ENCODE assay signal across 17 cellular contexts in the genomic region with DNA sequence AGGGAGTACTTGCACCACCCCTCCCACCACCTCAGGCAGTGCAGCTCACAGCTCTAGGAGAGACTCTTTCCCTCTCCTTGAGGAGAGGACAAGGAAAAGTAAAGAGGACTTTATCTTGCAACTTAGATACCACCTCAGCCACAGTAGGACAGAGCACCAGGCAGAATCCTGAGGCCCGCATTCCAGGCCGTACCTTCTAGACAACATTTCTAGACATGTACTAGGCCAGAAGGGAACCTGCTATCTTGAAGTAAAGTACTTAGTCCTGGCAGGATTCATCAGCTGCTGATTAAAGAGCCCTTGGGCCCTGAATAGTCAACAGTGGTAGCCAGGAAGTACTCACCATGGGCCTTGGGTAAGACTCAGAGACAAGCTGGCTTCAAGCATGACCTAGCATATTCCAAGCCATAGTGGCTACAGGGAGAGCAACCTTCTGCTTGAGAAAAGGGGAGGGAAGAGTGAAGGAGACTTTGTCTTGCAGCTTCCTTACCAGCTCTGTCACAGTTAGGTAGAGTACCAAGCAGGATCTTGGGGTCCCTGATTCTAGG.
DNase-seq lines count a peak whose midpoint lies in the region; ATAC-seq, FAIRE-seq and TF ChIP-seq lines count a peak whose summit lies in the region.
"Had no signal": no experiment of that assay in that cellular context is flagged by ENCODE, and none has a peak within 500 bp of the region (broad histone marks: within the 10 kb centered on the region; RNA-seq: fewer than 3 reads in every experiment).

No MANE protein-coding gene starts in this region.

- no peak for TF ChIP-seq CTCF in H1 (IDR thresholded peaks at IDR 0.05; ENCODE audit: control extremely low read depth in 1 of 3, insufficient read depth in 1 of 3, low read depth in 1 of 3, low read length in 3 of 3)
- no peak for TF ChIP-seq CTCF in lung (IDR thresholded peaks at IDR 0.05; ENCODE audit: control extremely low read depth, extremely low read depth)
- TF ChIP-seq CTCF in upper lobe of right lung (IDR thresholded peaks at IDR 0.05) = no peak

- TF ChIP-seq POLR2A in H1 (IDR thresholded peaks at IDR 0.05; ENCODE audit: control extremely low read depth in 1 of 2, low read depth in 2 of 2, low read length in 2 of 2) = no peak

- H3K36me3 Mint-ChIP-seq in effector memory CD8-positive, alpha-beta T cell (ENCODE audit: insufficient read depth) = no peaks in the 10 kb centered on the region
- H3K36me3 Mint-ChIP-seq: CD4-positive, alpha-beta memory T cell had no signal

- 0 out of 2 replicates have a peak overlapping the region, but pooled peaks have one; percentile 15 for H2AK5ac ChIP-seq in H1 (ENCODE audit: low read depth, low read length)

- H4K20me1 ChIP-seq in H1 (replicated peaks in 1 of 2; ENCODE audit: control insufficient read depth in 1 of 2, insufficient read depth in 2 of 2, low read length in 2 of 2) = no peaks in the 10 kb centered on the region

- ATAC-seq in lung (ENCODE audit: insufficient read depth, low FRiP score) = peak; percentile 9
- ATAC-seq in upper lobe of right lung = peak; percentile 85
- no peak for ATAC-seq in effector memory CD8-positive, alpha-beta T cell (replicated peaks)
- ATAC-seq: A549 had no signal

- no peak overlapping the region for H2BK120ac ChIP-seq in H1 (replicated peaks; ENCODE audit: low read depth, low read length)

- H3K79me2 ChIP-seq in H1 (ENCODE audit: control insufficient read depth in 1 of 2, insufficient read depth in 2 of 2, low read length in 2 of 2) = no peaks in the 10 kb centered on the region

- no peak overlapping the region for H3K14ac ChIP-seq in H1 (ENCODE audit: insufficient read length)

- CTCF ChIA-PET in H1 (lab: Charles Lee; ENCODE audit: partially characterized antibody) = no interaction called here

- no peaks in the 10 kb centered on the region for H3K27me3 ChIP-seq in H1 (replicated peaks in 1 of 4; ENCODE audit: control insufficient read depth in 3 of 4, extremely low read depth in 1 of 4, insufficient read depth in 3 of 4, low read length in 3 of 4)
- H3K27me3 ChIP-seq in lung (ENCODE audit: control insufficient read depth, insufficient read depth) = no peaks in the 10 kb centered on the region
- H3K27me3 ChIP-seq in upper lobe of right lung = no peaks in the 10 kb centered on the region
- H3K27me3 ChIP-seq: BE2C had no signal

- no peak overlapping the region for H3K4me3 Mint-ChIP-seq in effector memory CD8-positive, alpha-beta T cell
- H3K4me3 Mint-ChIP-seq: CD4-positive, alpha-beta memory T cell had no signal

- H3K4me3 ChIP-seq in H1 (ENCODE audit: extremely low read depth in 1 of 4, insufficient read depth in 2 of 4, low read depth in 3 of 4, low read length in 4 of 4) (no peak overlapping the region), lung (no peak overlapping the region), upper lobe of right lung (no peak overlapping the region)
- H3K4me3 ChIP-seq: A549, HAP-1 had no signal

- H3K56ac ChIP-seq in H1 (replicated peaks; ENCODE audit: insufficient read length, low read depth, low read length) = no peak overlapping the region

- H3K79me1 ChIP-seq in H1 (ENCODE audit: low read depth, low read length) = no peaks in the 10 kb centered on the region

- FAIRE-seq in H1 (lab: Jason Lieb, UNC) = no peak
- FAIRE-seq: A549, GM12892, HTR-8/SVneo had no signal

- H3K4ac ChIP-seq in H1 (replicated peaks; ENCODE audit: insufficient read length, low read depth, low read length) = no peak overlapping the region

- no peaks in the 10 kb centered on the region for H3K4me1 Mint-ChIP-seq in effector memory CD8-positive, alpha-beta T cell (ENCODE audit: low read depth in 2 of 2)
- H3K4me1 Mint-ChIP-seq: CD4-positive, alpha-beta memory T cell had no signal

- no peak overlapping the region for H2AFZ ChIP-seq in H1 (ENCODE audit: low read length)

- 80% methylated on average over 2 of the region's 2 CpGs; no CpG with 5 or more reads in 1 of the 2 experiments for WGBS in H1 (ENCODE audit: extremely low coverage in 1 of 2, insufficient coverage in 1 of 2, insufficient read length in 1 of 2, insufficient replicate concordance in 2 of 2, low coverage in 1 of 2, low lambda C conversion rate in 2 of 2, missing lambda C conversion rate in 1 of 2), 2 experiments
- 84 to 98% methylated on average over 2 of the region's 2 CpGs for WGBS in lung, 2 donors

- no peak overlapping the region for H3K23ac ChIP-seq in H1 (ENCODE audit: insufficient read length)

- H3K9me3 Mint-ChIP-seq in effector memory CD8-positive, alpha-beta T cell = peaks cover 6 to 18% of the 10 kb centered on the region in 2 donors

- no peak overlapping the region for H3K27ac Mint-ChIP-seq in effector memory CD8-positive, alpha-beta T cell
- H3K27ac Mint-ChIP-seq: CD4-positive, alpha-beta memory T cell had no signal

- H3K27ac ChIP-seq in H1 (ENCODE audit: low read depth, low read length) = no peak overlapping the region
- no peak overlapping the region for H3K27ac ChIP-seq in lung (ENCODE audit: low read depth in 1 of 2, low read length in 1 of 2)
- H3K27ac ChIP-seq in upper lobe of right lung = no peak overlapping the region
- H3K27ac ChIP-seq: A549, C4-2B had no signal

- no peaks in the 10 kb centered on the region for H3K4me1 ChIP-seq in H1 (replicated peaks in 1 of 4; ENCODE audit: control insufficient read depth in 3 of 4, insufficient read depth in 4 of 4, low read length in 3 of 4)
- no peaks in the 10 kb centered on the region for H3K4me1 ChIP-seq in lung (ENCODE audit: control insufficient read depth in 2 of 2, insufficient read depth in 2 of 2, low read length in 2 of 2)
- no peaks in the 10 kb centered on the region for H3K4me1 ChIP-seq in upper lobe of right lung
- H3K4me1 ChIP-seq: A549, BE2C, HAP-1 had no signal

- H4K8ac ChIP-seq in H1 (ENCODE audit: extremely low read depth, insufficient read depth, low read length) = no peak overlapping the region

- H4K5ac ChIP-seq in H1 (ENCODE audit: insufficient read length, low read depth, low read length) = no peak overlapping the region

- TF ChIP-seq RAD21 in H1 (IDR thresholded peaks at IDR 0.05 in 1 of 2, conservative IDR thresholded peaks at IDR 0.05 in 1 of 2; ENCODE audit: low read depth in 2 of 2, low read length in 2 of 2) = no peak

- H3K36me3 ChIP-seq in H1 (ENCODE audit: control insufficient read depth in 2 of 4, insufficient read depth in 4 of 4, low read length in 3 of 4) (no peaks in the 10 kb centered on the region), lung (ENCODE audit: control insufficient read depth in 2 of 2, insufficient read depth in 2 of 2, low read length in 2 of 2) (no peaks in the 10 kb centered on the region), upper lobe of right lung (no peaks in the 10 kb centered on the region)
- H3K36me3 ChIP-seq: BE2C, HAP-1 had no signal

- intact Hi-C loops in upper lobe of right lung (cut with DNase I) = no loop called here

- H3K9me3 ChIP-seq in H1 (ENCODE audit: insufficient read depth in 2 of 2, low read depth in 1 of 2, low read length in 1 of 2) = no peaks in the 10 kb centered on the region
- H3K9me3 ChIP-seq in lung (ENCODE audit: control insufficient read depth in 2 of 2, insufficient read depth in 1 of 2, low read length in 1 of 2) = no peaks in the 10 kb centered on the region
- H3K9me3 ChIP-seq in upper lobe of right lung = no peaks in the 10 kb centered on the region
- H3K9me3 ChIP-seq: A549, BE2C, HAP-1 had no signal

- H4K91ac ChIP-seq in H1 (replicated peaks; ENCODE audit: insufficient read length, low read length) = no peak overlapping the region

- H3K23me2 ChIP-seq in H1 (ENCODE audit: low read depth, low read length) = no peaks in the 10 kb centered on the region

- no peak overlapping the region for H2BK20ac ChIP-seq in H1 (ENCODE audit: low read length)

- H3K18ac ChIP-seq in H1 (ENCODE audit: extremely low read depth, low read length) = no peak overlapping the region

- no peaks in the 10 kb centered on the region for H3K27me3 Mint-ChIP-seq in effector memory CD8-positive, alpha-beta T cell
- H3K27me3 Mint-ChIP-seq: CD4-positive, alpha-beta memory T cell had no signal

- no peak overlapping the region for H2BK12ac ChIP-seq in H1 (ENCODE audit: low read depth, low read length)

- no peak overlapping the region for H3K4me2 ChIP-seq in H1 (ENCODE audit: insufficient read depth in 1 of 2, low read depth in 2 of 2, low read length in 2 of 2)
- H3K4me2 ChIP-seq: A549 had no signal

- POLR2A ChIA-PET in H1 (lab: Charles Lee; ENCODE audit: partially characterized antibody) = no interaction called here

- DNase-seq in NCI-H2029 treated with DMSO at 0.1 percent for 48 hours (lab: John Stamatoyannopoulos, UW) (peak; percentile 79), H1 (ENCODE audit: low read depth in 1 of 2, low spot score in 2 of 2) (no peak), lung (ENCODE audit: low spot score) (no peak), upper lobe of right lung (no peak), 8988T (no peak), NCI-H526 treated with DMSO at 0.1 percent for 48 hours (lab: John Stamatoyannopoulos, UW) (no peak)
- DNase-seq in effector memory CD8-positive, alpha-beta T cell = no peak
- DNase-seq: BE2C; CD4-positive, alpha-beta memory T cell; DND-41; GDM1; GOT3 had no signal

- TF ChIP-seq EP300 in H1 (IDR thresholded peaks at IDR 0.05; ENCODE audit: borderline replicate concordance in 1 of 2, low read depth in 2 of 2, low read length in 2 of 2) = no peak

- no peak overlapping the region for H3K9ac ChIP-seq in H1 (replicated peaks in 1 of 4; ENCODE audit: extremely low read depth in 1 of 4, low read depth in 3 of 4, low read length in 3 of 4)

- H2BK15ac ChIP-seq in H1 (ENCODE audit: low read length) = no peak overlapping the region

- no peak overlapping the region for H2BK5ac ChIP-seq in H1 (ENCODE audit: low read depth, low read length)

TF ChIP-seq in H1, 55 proteins besides CTCF, POLR2A, EP300 and RAD21:
- no peak for TF ChIP-seq BCL11A (IDR thresholded peaks at IDR 0.05; ENCODE audit: low read depth in 2 of 2, low read length in 2 of 2)
- TF ChIP-seq USF2 (IDR thresholded peaks at IDR 0.05; ENCODE audit: low read length) = no peak
